14 cellular contexts compared by ENCODE assay signal in genomic region chr2:49972699-49973098, GRCh38.
A peak's percentile ranks its signal among the peaks of the same experiment; 100 is the strongest.
DNase-seq lines count a peak whose midpoint lies in the region; ATAC-seq, FAIRE-seq and TF ChIP-seq lines count a peak whose summit lies in the region.
"Had no signal": no experiment of that assay in that cellular context is flagged by ENCODE, and none has a peak within 500 bp of the region (broad histone marks: within the 10 kb centered on the region; RNA-seq: fewer than 3 reads in every experiment).

No MANE protein-coding gene starts in this region.

- TF ChIP-seq EP300 in H1 (IDR thresholded peaks at IDR 0.05; ENCODE audit: borderline replicate concordance in 1 of 2, low read depth in 2 of 2, low read length in 2 of 2): 0 out of 3 replicates have a peak, but pooled peaks of 1 of the 2 experiments have one; percentile 50

- H3K27me3 ChIP-seq in H1 (replicated peaks in 1 of 4; ENCODE audit: control insufficient read depth in 3 of 4, extremely low read depth in 1 of 4, insufficient read depth in 3 of 4, low read length in 3 of 4): no peaks in the 10 kb centered on the region
- no peaks in the 10 kb centered on the region for H3K27me3 ChIP-seq in CD8-positive, alpha-beta T cell (ENCODE audit: insufficient read depth, low read length)

- no peak overlapping the region for H4K5ac ChIP-seq in H1 (ENCODE audit: insufficient read length, low read depth, low read length)

- H2AK5ac ChIP-seq in H1 (ENCODE audit: low read depth, low read length): no peak overlapping the region

- peak; percentile 67 for DNase-seq in DMS79 treated with DMSO at 0.1 percent for 48 hours (lab: John Stamatoyannopoulos, UW)
- no peak for DNase-seq in DMS79 (lab: John Stamatoyannopoulos, UW)
- peak; percentile 98 for DNase-seq in NCI-H524 treated with DMSO at 0.1 percent for 48 hours (lab: John Stamatoyannopoulos, UW)
- DNase-seq in H1 (ENCODE audit: low read depth in 1 of 2, low spot score in 2 of 2): peak in 1 of 2 experiments; percentile 39
- peak; percentile 29 for DNase-seq in putamen (ENCODE audit: low spot score)
- no peak for DNase-seq in SW 1271 (lab: John Stamatoyannopoulos, UW)
- DNase-seq in CD8-positive, alpha-beta T cell: no peak
- DNase-seq: MM.1S, SIG-M5 had no signal

- H2BK12ac ChIP-seq in H1 (ENCODE audit: low read depth, low read length): no peak overlapping the region

- TF ChIP-seq POLR2A in H1 (IDR thresholded peaks at IDR 0.05; ENCODE audit: control extremely low read depth in 1 of 2, low read depth in 2 of 2, low read length in 2 of 2): no peak

- peaks cover 0 to 10% (median 2%) of the 10 kb centered on the region in 4 experiments; a peak in 2 of 7 replicates for H3K4me1 ChIP-seq in H1 (replicated peaks in 1 of 4; ENCODE audit: control insufficient read depth in 3 of 4, insufficient read depth in 4 of 4, low read length in 3 of 4)
- no peaks in the 10 kb centered on the region for H3K4me1 ChIP-seq in CD8-positive, alpha-beta T cell (ENCODE audit: insufficient read depth, low read length)

- H3K4me3 Mint-ChIP-seq in CD8-positive, alpha-beta T cell: no peak overlapping the region
- H3K4me3 Mint-ChIP-seq: memory B cell had no signal

- intact Hi-C loops in CD8-positive, alpha-beta T cell (cut with DNase I, micrococcal nuclease): no loop called here

- peak overlapping the region; percentile 8 to 36; a peak in 2 of 4 replicates for H3K4me2 ChIP-seq in H1 (ENCODE audit: insufficient read depth in 1 of 2, low read depth in 2 of 2, low read length in 2 of 2)

- H2BK15ac ChIP-seq in H1 (ENCODE audit: low read length): no peak overlapping the region

- H3K9ac ChIP-seq in H1 (replicated peaks in 1 of 4; ENCODE audit: extremely low read depth in 1 of 4, low read depth in 3 of 4, low read length in 3 of 4): no peak overlapping the region

- no peaks in the 10 kb centered on the region for H4K20me1 ChIP-seq in H1 (replicated peaks in 1 of 2; ENCODE audit: control insufficient read depth in 1 of 2, insufficient read depth in 2 of 2, low read length in 2 of 2)

- H2BK5ac ChIP-seq in H1 (ENCODE audit: low read depth, low read length): no peak overlapping the region

- peak overlapping the region in 1 of 4 experiments; percentile 14; a peak in 1 of 8 replicates for H3K4me3 ChIP-seq in H1 (ENCODE audit: extremely low read depth in 1 of 4, insufficient read depth in 2 of 4, low read depth in 3 of 4, low read length in 4 of 4)
- H3K4me3 ChIP-seq in CD8-positive, alpha-beta T cell (ENCODE audit: low read depth, low read length): no peak overlapping the region

- H3K4ac ChIP-seq in H1 (replicated peaks; ENCODE audit: insufficient read length, low read depth, low read length): no peak overlapping the region

- TF ChIP-seq RAD21 in H1 (IDR thresholded peaks at IDR 0.05 in 1 of 2, conservative IDR thresholded peaks at IDR 0.05 in 1 of 2; ENCODE audit: low read depth in 2 of 2, low read length in 2 of 2): peak in 1 of 2 experiments; percentile 21; a peak in 2 of 4 replicates

- H3K36me3 ChIP-seq in H1 (ENCODE audit: control insufficient read depth in 2 of 4, insufficient read depth in 4 of 4, low read length in 3 of 4): no peaks in the 10 kb centered on the region
- no peaks in the 10 kb centered on the region for H3K36me3 ChIP-seq in CD8-positive, alpha-beta T cell (ENCODE audit: insufficient read depth, low read length)

- H2BK20ac ChIP-seq in H1 (ENCODE audit: low read length): no peak overlapping the region

- H3K27ac ChIP-seq in H1 (ENCODE audit: low read depth, low read length): no peak overlapping the region
- no peak overlapping the region for H3K27ac ChIP-seq in CD8-positive, alpha-beta T cell (ENCODE audit: low read depth, low read length)

- no peak overlapping the region for H3K56ac ChIP-seq in H1 (replicated peaks; ENCODE audit: insufficient read length, low read depth, low read length)

- H3K4me1 Mint-ChIP-seq in CD8-positive, alpha-beta T cell (ENCODE audit: low read depth): no peaks in the 10 kb centered on the region
- H3K4me1 Mint-ChIP-seq: memory B cell had no signal

- no peak overlapping the region for H3K27ac Mint-ChIP-seq in CD8-positive, alpha-beta T cell
- H3K27ac Mint-ChIP-seq: activated naive CD4-positive, alpha-beta T cell treated with anti-CD3 and anti-CD28 coated beads, Interleukin-2, amount 50 U/mL, for 72 hours; memory B cell had no signal

- no peak overlapping the region for H2BK120ac ChIP-seq in H1 (replicated peaks; ENCODE audit: low read depth, low read length)

- no peaks in the 10 kb centered on the region for H3K79me1 ChIP-seq in H1 (ENCODE audit: low read depth, low read length)

- H3K27me3 Mint-ChIP-seq in CD8-positive, alpha-beta T cell (ENCODE audit: low read depth): no peaks in the 10 kb centered on the region
- H3K27me3 Mint-ChIP-seq: memory B cell had no signal

- no peak overlapping the region for H3K18ac ChIP-seq in H1 (ENCODE audit: extremely low read depth, low read length)

- POLR2A ChIA-PET in H1 (lab: Charles Lee; ENCODE audit: partially characterized antibody): interaction anchor here (0.6 to 0.9 kb wide), 2 partner anchors 36 to 138 kb away, joined by 3 to 4 read pairs; no protein-coding TSS in a partner anchor
- POLR2A ChIA-PET in CD8-positive, alpha-beta T cell (lab: Charles Lee): no interaction called here

- H4K91ac ChIP-seq in H1 (replicated peaks; ENCODE audit: insufficient read length, low read length): no peak overlapping the region

- no peaks in the 10 kb centered on the region for H3K23me2 ChIP-seq in H1 (ENCODE audit: low read depth, low read length)

- FAIRE-seq in H1 (lab: Jason Lieb, UNC): peak; percentile 85
- FAIRE-seq: A204.1, HTR-8/SVneo had no signal

- CTCF ChIA-PET in H1 (lab: Charles Lee; ENCODE audit: partially characterized antibody): interaction anchor here (1.4 to 1.5 kb wide), 2 partner anchors 30 to 372 kb away, joined by 3 to 5 read pairs; no protein-coding TSS in a partner anchor
- CTCF ChIA-PET in CD8-positive, alpha-beta T cell (lab: Charles Lee): no interaction called here

- no peak for TF ChIP-seq CTCF in H1 (IDR thresholded peaks at IDR 0.05; ENCODE audit: control extremely low read depth in 1 of 3, insufficient read depth in 1 of 3, low read depth in 1 of 3, low read length in 3 of 3)
- TF ChIP-seq CTCF in CD8-positive, alpha-beta T cell (IDR thresholded peaks at IDR 0.05): no peak

- H4K8ac ChIP-seq in H1 (ENCODE audit: extremely low read depth, insufficient read depth, low read length): no peak overlapping the region

- no peaks in the 10 kb centered on the region for H3K9me3 ChIP-seq in H1 (ENCODE audit: insufficient read depth in 2 of 2, low read depth in 1 of 2, low read length in 1 of 2)
- H3K9me3 ChIP-seq in CD8-positive, alpha-beta T cell (ENCODE audit: low read length): no peaks in the 10 kb centered on the region

- H3K23ac ChIP-seq in H1 (ENCODE audit: insufficient read length): no peak overlapping the region

- no peaks in the 10 kb centered on the region for H3K79me2 ChIP-seq in H1 (ENCODE audit: control insufficient read depth in 1 of 2, insufficient read depth in 2 of 2, low read length in 2 of 2)

- 31% methylated on average over 2 of the region's 2 CpGs; no CpG with 5 or more reads in 1 of the 2 experiments for WGBS in H1 (ENCODE audit: extremely low coverage in 1 of 2, insufficient coverage in 1 of 2, insufficient read length in 1 of 2, insufficient replicate concordance in 2 of 2, low coverage in 1 of 2, low lambda C conversion rate in 2 of 2, missing lambda C conversion rate in 1 of 2), 2 experiments

- H3K9me3 Mint-ChIP-seq in CD8-positive, alpha-beta T cell: peaks cover 2% of the 10 kb centered on the region

- H2AFZ ChIP-seq in H1 (ENCODE audit: low read length): no peak overlapping the region

- no peaks in the 10 kb centered on the region for H3K36me3 Mint-ChIP-seq in CD8-positive, alpha-beta T cell
- H3K36me3 Mint-ChIP-seq: activated naive CD4-positive, alpha-beta T cell treated with anti-CD3 and anti-CD28 coated beads, Interleukin-2, amount 50 U/mL, for 72 hours; memory B cell had no signal

- ATAC-seq in GM18867 (IDR thresholded peaks at IDR 0.05; ENCODE audit: unreplicated experiment): no peak
- ATAC-seq in CD8-positive, alpha-beta T cell: no peak
- ATAC-seq: activated naive CD4-positive, alpha-beta T cell treated with anti-CD3 and anti-CD28 coated beads, Interleukin-2, amount 50 U/mL, for 72 hours had no signal

- H3K14ac ChIP-seq in H1 (ENCODE audit: insufficient read length): no peak overlapping the region

TF ChIP-seq in H1, 55 proteins besides CTCF, POLR2A, EP300 and RAD21 (continues in another document):
- TF ChIP-seq HDAC2 (IDR thresholded peaks at IDR 0.05; ENCODE audit: borderline replicate concordance in 1 of 2, low read depth in 2 of 2, low read length in 2 of 2) (peak in 1 of 2 experiments; percentile 75; a peak in 1 of 4 replicates), TEAD4 (IDR thresholded peaks at IDR 0.05; ENCODE audit: low read depth, low read length) (peak; percentile 80; the same call in 1 of the 2 replicates), SP1 (IDR thresholded peaks at IDR 0.05; ENCODE audit: low read depth, low read length) (peak; percentile 44; the same call in 1 of the 2 replicates), CBX5 (IDR thresholded peaks at IDR 0.05; ENCODE audit: low read depth, low read length) (no peak), NANOG (IDR thresholded peaks at IDR 0.05; ENCODE audit: insufficient read depth, low read depth, low read length, poor library complexity, severe bottlenecking) (no peak), EGR1 (IDR thresholded peaks at IDR 0.05; ENCODE audit: borderline replicate concordance, low read depth, low read length) (peak; percentile 34; the same call in 1 of the 2 replicates)

Comparison
In these comparisons a context has a peak if more than half of its experiments do, and no peak if none do; other contexts are left out.
1. DNase-seq: peak in DMS79 treated with DMSO at 0.1 percent for 48 hours (single experiment), NCI-H524 treated with DMSO at 0.1 percent for 48 hours (single experiment) and putamen (single experiment); none in DMS79 (single experiment), SW 1271 (0 of 2) and CD8-positive, alpha-beta T cell (0 of 7).